ENCODE assay signal across 8 cellular contexts in the genomic region with DNA sequence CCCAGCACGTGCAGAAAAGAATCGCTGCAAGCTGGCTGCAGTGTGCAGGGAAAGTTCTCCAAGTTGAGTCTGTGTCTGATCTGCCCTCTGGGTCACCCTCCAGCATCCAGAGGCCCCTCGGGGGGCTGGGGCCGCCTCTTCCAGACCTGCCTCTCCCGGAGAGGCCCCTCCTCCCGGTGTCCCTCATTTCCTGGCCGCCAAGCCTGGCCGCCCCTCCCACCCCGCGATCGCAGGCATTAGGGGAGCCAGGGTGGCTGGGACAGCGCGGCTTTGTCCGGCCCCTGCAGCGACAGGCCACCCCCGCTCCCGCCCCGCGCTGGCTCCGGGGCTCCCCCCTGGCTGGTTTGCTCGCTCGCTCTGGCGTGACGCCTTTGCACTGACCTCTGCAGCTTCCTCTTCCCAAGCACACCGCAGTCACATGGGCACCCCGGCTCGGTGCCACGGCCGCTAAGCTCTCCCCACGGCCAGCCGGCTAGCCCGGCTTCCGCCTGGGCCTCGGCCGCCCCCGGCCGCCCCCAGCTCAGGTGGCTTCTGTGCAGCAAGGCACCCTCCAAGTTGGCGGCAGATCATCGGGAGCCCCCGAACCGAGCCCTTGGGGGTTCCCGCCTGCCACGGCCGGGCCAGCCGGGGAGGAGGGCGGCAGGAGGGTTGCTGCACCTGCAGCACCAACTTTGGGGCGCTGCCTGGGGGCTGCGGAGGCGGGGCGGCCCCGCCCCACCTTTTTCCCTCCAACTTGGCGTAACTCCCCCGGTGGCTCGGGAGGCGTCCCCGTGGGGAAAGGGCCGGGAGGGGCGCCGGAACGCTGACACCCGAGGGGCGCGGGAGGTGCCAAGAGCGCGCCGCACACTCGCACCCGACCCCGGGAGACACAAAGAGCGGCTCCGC. TPM values are rescaled to one million over a fixed set of nuclear protein-coding genes. Genes with fewer than 3 reads are reported as not detected.
DNase-seq lines count a peak whose midpoint lies in the region; ATAC-seq and TF ChIP-seq lines count a peak whose summit lies in the region.

No MANE protein-coding gene starts in this region.

- no peaks in the 10 kb centered on the region for H3K27me3 Mint-ChIP-seq in activated naive CD8-positive, alpha-beta T cell treated with anti-CD3 and anti-CD28 coated beads, Interleukin-2, amount 10 ng/mL, durations not matched to agents 7 days and 5 days

- peaks cover 44% of the 10 kb centered on the region for H3K4me1 Mint-ChIP-seq in activated naive CD8-positive, alpha-beta T cell treated with anti-CD3 and anti-CD28 coated beads, Interleukin-2, amount 10 ng/mL, durations not matched to agents 7 days and 5 days

- H3K36me3 Mint-ChIP-seq in activated naive CD8-positive, alpha-beta T cell treated with anti-CD3 and anti-CD28 coated beads, Interleukin-2, amount 10 ng/mL, durations not matched to agents 7 days and 5 days = peaks cover 15% of the 10 kb centered on the region

- no peaks in the 10 kb centered on the region for H3K9me3 ChIP-seq in HUES48 (ENCODE audit: control insufficient read depth, insufficient read depth, low read length)
- no peaks in the 10 kb centered on the region for H3K9me3 ChIP-seq in ovary

- H3K4me1 ChIP-seq in HUES48 (ENCODE audit: control insufficient read depth, insufficient read depth, low read length) (peaks cover 31% of the 10 kb centered on the region), ovary (ENCODE audit: insufficient read depth) (peaks cover 20% of the 10 kb centered on the region)

- H3K27me3 ChIP-seq in HUES48 (ENCODE audit: control insufficient read depth, insufficient read depth, low read length) (peaks cover 7% of the 10 kb centered on the region; the same call in 1 of the 2 replicates), ovary (no peaks in the 10 kb centered on the region)

- peak overlapping the region; percentile 76 for H3K4me3 Mint-ChIP-seq in activated naive CD8-positive, alpha-beta T cell treated with anti-CD3 and anti-CD28 coated beads, Interleukin-2, amount 10 ng/mL, durations not matched to agents 7 days and 5 days

- H3K4me3 ChIP-seq in HUES48 (ENCODE audit: low read depth, low read length) (peak overlapping the region; percentile 49; the same call in 1 of the 2 replicates), ovary (peak overlapping the region; percentile 54)

- H3K27ac ChIP-seq in HUES48 (ENCODE audit: low read depth, low read length) = peak overlapping the region; percentile 55
- peak overlapping the region; percentile 78 to 83 for H3K27ac ChIP-seq in ovary

- ATAC-seq in GM21526 (IDR thresholded peaks at IDR 0.05; ENCODE audit: low FRiP score, unreplicated experiment) = peak; percentile 51
- peak; percentile 43 for ATAC-seq in activated naive CD8-positive, alpha-beta T cell treated with anti-CD3 and anti-CD28 coated beads, Interleukin-2, amount 10 ng/mL, durations not matched to agents 7 days and 5 days (ENCODE audit: low read depth)

- TF ChIP-seq POLR2A in Raji (IDR thresholded peaks at IDR 0.05; ENCODE audit: insufficient read depth, low read depth, low read length) (peak; percentile 81), ovary (IDR thresholded peaks at IDR 0.05) (peak; percentile 52)

- 1% methylated on average over 27 to 71 of the region's 71 CpGs for WGBS in ovary, 3 donors

- peaks cover 37% of the 10 kb centered on the region for H3K36me3 ChIP-seq in HUES48 (ENCODE audit: control insufficient read depth, insufficient read depth, low read length)
- H3K36me3 ChIP-seq in ovary = no peaks in the 10 kb centered on the region

- H3K9me3 Mint-ChIP-seq in activated naive CD8-positive, alpha-beta T cell treated with anti-CD3 and anti-CD28 coated beads, Interleukin-2, amount 10 ng/mL, durations not matched to agents 7 days and 5 days = no peaks in the 10 kb centered on the region

- POLR2A ChIA-PET in activated naive CD8-positive, alpha-beta T cell treated with anti-CD3 and anti-CD28 coated beads, Interleukin-2, amount 10 ng/mL, durations not matched to agents 7 days and 5 days (lab: Charles Lee) = interaction anchor here (0.7 to 2.9 kb wide), 21 partner anchors 10 to 256 kb away, joined by 3 to 17 read pairs (median 4); partner anchors contain the start of genes ORAI1, RHOF and TMEM120B

- DNase-seq in ELF-1 (ENCODE audit: low read depth, low spot score) (peak; percentile 56), cardiac septum (ENCODE audit: low spot score) (peak; percentile 97), ovary (peak; percentile 82 to 91 (median 89)), NCI-H187 treated with DMSO at 0.1 percent for 48 hours (lab: John Stamatoyannopoulos, UW) (no peak)
- peak; percentile 72 for DNase-seq in activated naive CD8-positive, alpha-beta T cell treated with anti-CD3 and anti-CD28 coated beads, Interleukin-2, amount 10 ng/mL, durations not matched to agents 7 days and 5 days

- no peak for TF ChIP-seq CTCF in ovary (IDR thresholded peaks at IDR 0.05)

- no peak for TF ChIP-seq EP300 in ovary (IDR thresholded peaks at IDR 0.05)

- H3K27ac Mint-ChIP-seq in activated naive CD8-positive, alpha-beta T cell treated with anti-CD3 and anti-CD28 coated beads, Interleukin-2, amount 10 ng/mL, durations not matched to agents 7 days and 5 days = peak overlapping the region; percentile 82

- intact Hi-C loops in cardiac septum (cut with DNase I) (loop anchor here (2.0 to 5.0 kb wide), 4 partner anchors 35 to 150 kb away; partner anchors contain the start of gene ORAI1), ovary (cut with DNase I) (loop anchor here in 1 of 4 donors (10.0 kb wide), 1 partner anchor 88 kb away; the partner anchor contains the start of gene ORAI1)

- H3K9ac ChIP-seq in HUES48 (ENCODE audit: low read depth, low read length) = no peak overlapping the region

RNA-seq across cellular contexts. Expression of gene KDM2B, which starts 43.7 kb away (rescaled TPM):
- 10 to 100 TPM; 84.8 to 88.7 TPM for total RNA-seq in activated naive CD8-positive, alpha-beta T cell treated with anti-CD3 and anti-CD28 coated beads, Interleukin-2, amount 10 ng/mL, durations not matched to agents 7 days and 5 days
- 10.1 TPM for total RNA-seq in cardiac septum
- total RNA-seq in ovary = 10 to 100 TPM; 14.9 to 33.6 (median 26.1) TPM
- polyA plus RNA-seq in ovary = 10 to 100 TPM; 13.2 to 17.1 TPM
